ENCODE assay signal across 1 cellular context in genomic region chr18:23515911-23516546, GRCh38.
TF ChIP-seq lines count a peak whose summit lies in the region.

No MANE protein-coding gene starts in this region.

TF ChIP-seq in K562, 482 proteins besides CTCF, POLR2A, EP300 and RAD21 (continued from another document):
- 0 out of 4 replicates have a peak, but pooled peaks of 1 of the 2 experiments have one; percentile 29 for TF ChIP-seq UBTF (IDR thresholded peaks at IDR 0.05; ENCODE audit: borderline replicate concordance in 1 of 2, low read depth in 2 of 2, low read length in 2 of 2)
- TF ChIP-seq ZNF780A (CRISPR knock-in tag; IDR thresholded peaks at IDR 0.05): no peak
- no peak for TF ChIP-seq PHB (CRISPR knock-in tag; IDR thresholded peaks at IDR 0.05)
- TF ChIP-seq EWSR1 (IDR thresholded peaks at IDR 0.05; ENCODE audit: borderline replicate concordance, low read depth, partially characterized antibody): no peak
- no peak for TF ChIP-seq SIN3A (IDR thresholded peaks at IDR 0.05; ENCODE audit: borderline replicate concordance in 2 of 2, control insufficient read depth in 1 of 2, low read depth in 2 of 2, low read length in 2 of 2)
- peak; percentile 28 for TF ChIP-seq SMAD1 (IDR thresholded peaks at IDR 0.05; ENCODE audit: low read depth, low read length, partially characterized antibody)
